Comparison of ENCODE assay signal across 19 cellular contexts in genomic region chr4:6116696-6117285, GRCh38.
A peak's percentile ranks its signal among the peaks of the same experiment; 100 is the strongest.
DNase-seq lines count a peak whose midpoint lies in the region; ATAC-seq and TF ChIP-seq lines count a peak whose summit lies in the region.
"Had no signal": no experiment of that assay in that cellular context is flagged by ENCODE, and none has a peak within 500 bp of the region (broad histone marks: within the 10 kb centered on the region; RNA-seq: fewer than 3 reads in every experiment).

No MANE protein-coding gene starts in this region.

- H3K4me1 Mint-ChIP-seq in activated naive CD4-positive, alpha-beta T cell treated with anti-CD3 and anti-CD28 coated beads, Interleukin-2, amount 10 ng/mL, durations not matched to agents 7 days and 5 days, result peaks cover 18% of the 10 kb centered on the region
- no peaks in the 10 kb centered on the region for H3K4me1 Mint-ChIP-seq in activated naive CD4-positive, alpha-beta T cell treated with anti-CD3 and anti-CD28 coated beads for 36 hours (ENCODE audit: low read depth)

- no peaks in the 10 kb centered on the region for H3K9me3 Mint-ChIP-seq in activated naive CD4-positive, alpha-beta T cell treated with anti-CD3 and anti-CD28 coated beads, Interleukin-2, amount 10 ng/mL, durations not matched to agents 7 days and 5 days
- no peaks in the 10 kb centered on the region for H3K9me3 Mint-ChIP-seq in activated naive CD4-positive, alpha-beta T cell treated with anti-CD3 and anti-CD28 coated beads for 36 hours
- H3K9me3 Mint-ChIP-seq: activated naive CD8-positive, alpha-beta T cell treated with anti-CD3 and anti-CD28 coated beads, Interleukin-2, amount 10 ng/mL, durations not matched to agents 7 days and 5 days; T-cell had no signal

- no peak overlapping the region for H3K4me3 Mint-ChIP-seq in activated naive CD4-positive, alpha-beta T cell treated with anti-CD3 and anti-CD28 coated beads, Interleukin-2, amount 10 ng/mL, durations not matched to agents 7 days and 5 days
- no peak overlapping the region for H3K4me3 Mint-ChIP-seq in activated naive CD4-positive, alpha-beta T cell treated with anti-CD3 and anti-CD28 coated beads for 36 hours
- H3K4me3 Mint-ChIP-seq: activated naive CD8-positive, alpha-beta T cell treated with anti-CD3 and anti-CD28 coated beads, Interleukin-2, amount 10 ng/mL, durations not matched to agents 7 days and 5 days; T-cell had no signal

- H3K36me3 ChIP-seq in NT2/D1 (ENCODE audit: insufficient read depth, insufficient read length, low read length) (no peaks in the 10 kb centered on the region), mucosa of descending colon (ENCODE audit: low read depth) (no peaks in the 10 kb centered on the region)
- H3K36me3 ChIP-seq: breast epithelium, ovary had no signal

- H3K27me3 Mint-ChIP-seq in activated naive CD4-positive, alpha-beta T cell treated with anti-CD3 and anti-CD28 coated beads, Interleukin-2, amount 10 ng/mL, durations not matched to agents 7 days and 5 days, result peaks cover 32% of the 10 kb centered on the region
- H3K27me3 Mint-ChIP-seq in activated naive CD4-positive, alpha-beta T cell treated with anti-CD3 and anti-CD28 coated beads for 36 hours (ENCODE audit: low read depth), result peaks cover 15% of the 10 kb centered on the region

- H3K9me3 ChIP-seq in NT2/D1 (ENCODE audit: insufficient read depth, low read length), result no peaks in the 10 kb centered on the region
- H3K9me3 ChIP-seq in mucosa of descending colon, result no peaks in the 10 kb centered on the region
- H3K9me3 ChIP-seq: breast epithelium, Caco-2, ovary had no signal

- CTCF ChIA-PET in activated naive CD4-positive, alpha-beta T cell treated with anti-CD3 and anti-CD28 coated beads, Interleukin-2, amount 10 ng/mL, durations not matched to agents 7 days and 5 days (lab: Charles Lee), result no interaction called here
- CTCF ChIA-PET in activated naive CD4-positive, alpha-beta T cell treated with anti-CD3 and anti-CD28 coated beads for 36 hours (lab: Charles Lee), result no interaction called here

- peaks cover 7% of the 10 kb centered on the region for H3K27me3 ChIP-seq in NT2/D1 (ENCODE audit: insufficient read depth, insufficient read length)
- H3K27me3 ChIP-seq: dorsolateral prefrontal cortex, ovary had no signal

- intact Hi-C loops in activated naive CD4-positive, alpha-beta T cell treated with anti-CD3 and anti-CD28 coated beads for 36 hours (cut with micrococcal nuclease), result no loop called here
- intact Hi-C loops in mucosa of descending colon (cut with DNase I, micrococcal nuclease), result no loop called here

- ATAC-seq in mucosa of descending colon, result no peak
- ATAC-seq: T-cell had no signal

- H3K4me3 ChIP-seq in NT2/D1 (ENCODE audit: insufficient read length, low read depth) (no peak overlapping the region), mucosa of descending colon (no peak overlapping the region)
- H3K4me3 ChIP-seq: breast epithelium, dorsolateral prefrontal cortex, ovary had no signal

- H3K9ac ChIP-seq in NT2/D1 (ENCODE audit: insufficient read length, low read depth), result peak overlapping the region; percentile 66

- H3K4me1 ChIP-seq in NT2/D1 (ENCODE audit: insufficient read depth, insufficient read length) (peaks cover 20% of the 10 kb centered on the region), mucosa of descending colon (ENCODE audit: low read depth) (no peaks in the 10 kb centered on the region)
- H3K4me1 ChIP-seq: breast epithelium, Caco-2 had no signal

- no peak for TF ChIP-seq CTCF in mucosa of descending colon (IDR thresholded peaks at IDR 0.05)

- H3K36me3 Mint-ChIP-seq in activated naive CD4-positive, alpha-beta T cell treated with anti-CD3 and anti-CD28 coated beads, Interleukin-2, amount 10 ng/mL, durations not matched to agents 7 days and 5 days, result no peaks in the 10 kb centered on the region
- no peaks in the 10 kb centered on the region for H3K36me3 Mint-ChIP-seq in activated naive CD4-positive, alpha-beta T cell treated with anti-CD3 and anti-CD28 coated beads for 36 hours (ENCODE audit: low read depth)
- H3K36me3 Mint-ChIP-seq: activated naive CD8-positive, alpha-beta T cell treated with anti-CD3 and anti-CD28 coated beads, Interleukin-2, amount 10 ng/mL, durations not matched to agents 7 days and 5 days; T-cell had no signal

- peak overlapping the region; percentile 24 for H3K27ac Mint-ChIP-seq in activated naive CD4-positive, alpha-beta T cell treated with anti-CD3 and anti-CD28 coated beads, Interleukin-2, amount 10 ng/mL, durations not matched to agents 7 days and 5 days
- H3K27ac Mint-ChIP-seq in activated naive CD4-positive, alpha-beta T cell treated with anti-CD3 and anti-CD28 coated beads for 36 hours, result no peak overlapping the region
- H3K27ac Mint-ChIP-seq: activated naive CD8-positive, alpha-beta T cell treated with anti-CD3 and anti-CD28 coated beads, Interleukin-2, amount 10 ng/mL, durations not matched to agents 7 days and 5 days; T-cell had no signal

- no peak for DNase-seq in activated naive CD4-positive, alpha-beta T cell treated with anti-CD3 and anti-CD28 coated beads, Interleukin-2, amount 10 ng/mL, durations not matched to agents 7 days and 5 days
- DNase-seq in activated naive CD4-positive, alpha-beta T cell treated with anti-CD3 and anti-CD28 coated beads for 36 hours, result no peak
- DNase-seq in NCI-H2029 (lab: John Stamatoyannopoulos, UW) (peak; percentile 60), NT2/D1 (ENCODE audit: low read depth, low spot score) (no peak), SK-N-DZ (ENCODE audit: low spot score) (no peak), NCI-H1048 (lab: John Stamatoyannopoulos, UW) (no peak), NCI-H1694 (lab: John Stamatoyannopoulos, UW) (no peak), mucosa of descending colon (no peak)
- DNase-seq: activated CD4-positive, alpha-beta T cell treated with anti-CD3 and anti-CD28 coated beads, Interleukin-2, amount 50 U/mL, for 4 hours; activated naive CD8-positive, alpha-beta T cell treated with anti-CD3 and anti-CD28 coated beads, Interleukin-2, amount 10 ng/mL, durations not matched to agents 7 days and 5 days; activated T-cell treated with anti-CD3 and anti-CD28 coated beads, Interleukin-2, amount 50 U/mL, for 48 hours; Caco-2; GOT3; KBM-7; ovary; stimulated activated CD4-positive, alpha-beta T cell treated with anti-CD3 and anti-CD28 coated beads, Interleukin-2, amount 100 ng/mL, for 24 hours; T-cell had no signal
